10 cellular contexts compared by ENCODE assay signal in genomic region chrY:12905520-12905887, GRCh38. TPM values are rescaled to one million over a fixed set of nuclear protein-coding genes. Genes with fewer than 3 reads are reported as not detected.
A peak's percentile ranks its signal among the peaks of the same experiment; 100 is the strongest.
DNase-seq lines count a peak whose midpoint lies in the region; ATAC-seq lines count a peak whose summit lies in the region.
"Had no signal": no experiment of that assay in that cellular context is flagged by ENCODE, and none has a peak within 500 bp of the region (broad histone marks: within the 10 kb centered on the region; RNA-seq: fewer than 3 reads in every experiment).

No MANE protein-coding gene starts in this region.

- DNase-seq in LoVo (ENCODE audit: low spot score) (peak; percentile 52), right cardiac atrium (peak in 1 of 3 donors; percentile 80), NCI-H1930 (lab: John Stamatoyannopoulos, UW) (no peak), sciatic nerve (ENCODE audit: low spot score) (no peak)
- peak; percentile 78 for DNase-seq in activated CD8-positive, alpha-beta memory T cell treated with anti-CD3 and anti-CD28 coated beads, Interleukin-2, amount 50 U/mL, for 48 hours
- DNase-seq in stimulated activated CD8-positive, alpha-beta memory T cell treated with anti-CD3 and anti-CD28 coated beads, Interleukin-12 subunit alpha, Interleukin-12 subunit beta, amount 100 ng/mL, for 24 hours (ENCODE audit: extremely low read depth) = peak; percentile 42
- DNase-seq: left cardiac atrium had no signal

- H3K4me1 ChIP-seq in right cardiac atrium (ENCODE audit: control insufficient read depth, insufficient read depth, low read length) = no peaks in the 10 kb centered on the region

- peak; percentile 48 for ATAC-seq in GM19397 (IDR thresholded peaks at IDR 0.05; ENCODE audit: unreplicated experiment)
- ATAC-seq in right cardiac atrium = peak in 1 of 2 donors; percentile 94
- no peak for ATAC-seq in HG03457 (IDR thresholded peaks at IDR 0.05; ENCODE audit: unreplicated experiment)
- no peak for ATAC-seq in sciatic nerve
- ATAC-seq: K562 had no signal

- WGBS in right cardiac atrium = 4% methylated on average over 19 of the region's 19 CpGs

- intact Hi-C loops in right cardiac atrium (cut with DNase I) (no loop called here), sciatic nerve (cut with DNase I) (no loop called here)

- H3K4me3 ChIP-seq in right cardiac atrium (ENCODE audit: low read length) = peak overlapping the region; percentile 86
- H3K4me3 ChIP-seq: K562 had no signal

- no peaks in the 10 kb centered on the region for H3K9me3 ChIP-seq in right cardiac atrium (ENCODE audit: control insufficient read depth, low read length)

- H3K27ac ChIP-seq in right cardiac atrium (ENCODE audit: low read length) = peak overlapping the region; percentile 87

- no peaks in the 10 kb centered on the region for H3K27me3 ChIP-seq in right cardiac atrium (ENCODE audit: control insufficient read depth, insufficient read depth)

RNA-seq across cellular contexts. Expression of gene DDX3Y, which starts 0.8 kb away (rescaled TPM):
- total RNA-seq in right cardiac atrium (10 to 100 TPM in 2 of 4 donors, not detected in 2; 40.8 to 42.2 TPM), sciatic nerve (not detected)
- 22.0 TPM for polyA plus RNA-seq in right cardiac atrium
- polyA plus RNA-seq: K562 had no signal

Comparison
In these comparisons a context has a peak if more than half of its experiments do, and no peak if none do; other contexts are left out.
1. DNase-seq: peak in LoVo (single experiment), activated CD8-positive, alpha-beta memory T cell treated with anti-CD3 and anti-CD28 coated beads, Interleukin-2, amount 50 U/mL, for 48 hours (single experiment) and stimulated activated CD8-positive, alpha-beta memory T cell treated with anti-CD3 and anti-CD28 coated beads, Interleukin-12 subunit alpha, Interleukin-12 subunit beta, amount 100 ng/mL, for 24 hours (single experiment); none in NCI-H1930 (0 of 2) and sciatic nerve (single experiment).